Comparison of ENCODE assay signal across 31 cellular contexts in the genomic region with DNA sequence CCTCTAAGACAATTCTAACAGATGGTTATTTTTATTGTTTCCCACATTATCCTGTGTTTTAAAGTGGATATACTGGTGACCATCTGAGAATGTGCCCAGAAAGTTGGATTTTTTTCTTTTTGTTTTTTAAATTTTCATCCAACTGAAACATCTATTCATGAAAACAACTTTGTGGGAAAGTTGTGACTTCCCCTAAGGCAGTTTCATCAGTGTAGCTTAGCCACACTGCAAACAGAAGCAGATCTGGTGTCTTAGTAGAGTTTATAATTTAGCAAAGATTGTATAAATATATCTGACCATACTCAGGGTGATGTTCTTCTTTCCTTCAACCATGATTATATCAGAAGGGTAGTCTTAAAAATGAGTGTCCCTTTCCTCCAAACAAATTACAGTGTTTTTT.
A peak's percentile ranks its signal among the peaks of the same experiment; 100 is the strongest.
DNase-seq lines count a peak whose midpoint lies in the region; ATAC-seq, FAIRE-seq and TF ChIP-seq lines count a peak whose summit lies in the region.
"Had no signal": no experiment of that assay in that cellular context is flagged by ENCODE, and none has a peak within 500 bp of the region (broad histone marks: within the 10 kb centered on the region; RNA-seq: fewer than 3 reads in every experiment).

No MANE protein-coding gene starts in this region.

- H3K27me3 Mint-ChIP-seq in naive thymus-derived CD4-positive, alpha-beta T cell = no peaks in the 10 kb centered on the region

- POLR2A ChIA-PET in GM12878 (lab: Charles Lee) = interaction anchor here (0.5 kb wide), 1 partner anchor 86 kb away, joined by 4 read pairs; no protein-coding TSS in a partner anchor
- POLR2A ChIA-PET in naive thymus-derived CD4-positive, alpha-beta T cell (lab: Charles Lee) = no interaction called here

- no peak for TF ChIP-seq POLR2A in GM12878 (IDR thresholded peaks at IDR 0.05; ENCODE audit: low read depth, low read length)

- no peak for TF ChIP-seq RAD21 in GM12878 (IDR thresholded peaks at IDR 0.05; ENCODE audit: insufficient read depth, low read depth, low read length)

- H3K27ac Mint-ChIP-seq in naive thymus-derived CD4-positive, alpha-beta T cell = no peak overlapping the region
- H3K27ac Mint-ChIP-seq: GM23338 had no signal

- H4K20me1 ChIP-seq in GM12878 (ENCODE audit: control insufficient read depth, insufficient read depth) = no peaks in the 10 kb centered on the region

- TF ChIP-seq EP300 in GM12878 (IDR thresholded peaks at IDR 0.05; ENCODE audit: borderline replicate concordance in 1 of 2, control insufficient read depth in 1 of 2, low read depth in 2 of 2, low read length in 2 of 2) = no peak

- H3K4me1 Mint-ChIP-seq in naive thymus-derived CD4-positive, alpha-beta T cell = peaks cover 0 to 9% (median 4%) of the 10 kb centered on the region in 7 donors

- intact Hi-C loops in GM12878 (cut with micrococcal nuclease; ENCODE audit: unreplicated experiment) = no loop called here
- intact Hi-C loops in naive thymus-derived CD4-positive, alpha-beta T cell (cut with micrococcal nuclease) = no loop called here

- H3K4me3 ChIP-seq in GM12878 = no peak overlapping the region
- no peak overlapping the region for H3K4me3 ChIP-seq in naive thymus-derived CD4-positive, alpha-beta T cell (ENCODE audit: low read length)
- H3K4me3 ChIP-seq: GM23338, PC-9, SJSA1 had no signal

- CTCF ChIA-PET in GM12878 (lab: Yijun Ruan, JAX) = interaction anchor here (0.6 to 0.7 kb wide), 2 partner anchors 12 kb away, joined by 3 read pairs; no protein-coding TSS in a partner anchor
- CTCF ChIA-PET in naive thymus-derived CD4-positive, alpha-beta T cell (lab: Charles Lee) = no interaction called here

- no peak overlapping the region for H3K4me3 Mint-ChIP-seq in naive thymus-derived CD4-positive, alpha-beta T cell
- H3K4me3 Mint-ChIP-seq: CD14-positive monocyte, GM23338, H9 had no signal

- H3K9me3 Mint-ChIP-seq in naive thymus-derived CD4-positive, alpha-beta T cell = peaks cover 0 to 17% (median 0%) of the 10 kb centered on the region in 11 donors
- H3K9me3 Mint-ChIP-seq: GM23338, H9 had no signal

- BruUV-seq in GM12878 (replicated peaks; lab: Mats Ljungman, UMichigan) = no TSS peak

- DNase-seq in D721Med (ENCODE audit: insufficient read length, low spot score) (no peak), GM12878 (ENCODE audit: low read depth, low spot score) (no peak), occipital lobe (lab: John Stamatoyannopoulos, UW) (no peak), NCI-H1436 (lab: John Stamatoyannopoulos, UW) (no peak)
- no peak for DNase-seq in naive thymus-derived CD4-positive, alpha-beta T cell
- DNase-seq in effector CD8-positive, alpha-beta T cell (lab: John Stamatoyannopoulos, UW) = no peak
- DNase-seq: 8988T; ACHN; BE2C; Calu3; DMS153; DND-41; H9; IMR-90; KG1; MV-4-11; NCI-H1105; NCI-H2029; NCI-H446; NCI-H524 treated with DMSO at 0.1 percent for 48 hours; NCI-H774; NK-92 treated with Interleukin-12 subunit alpha and Interleukin-12 subunit beta, amount 100 ng/mL, for 24 hours; PC-9; T-helper 1 cell had no signal

- H3K36me3 ChIP-seq in GM12878 (ENCODE audit: control insufficient read depth in 2 of 2, insufficient read depth in 2 of 2, low read length in 1 of 2) = no peaks in the 10 kb centered on the region
- H3K36me3 ChIP-seq in naive thymus-derived CD4-positive, alpha-beta T cell (ENCODE audit: control insufficient read depth in 2 of 3, insufficient read depth in 3 of 3, low read length in 3 of 3) = no peaks in the 10 kb centered on the region
- H3K36me3 ChIP-seq: BE2C, SJSA1 had no signal

- H3K9me3 ChIP-seq in GM12878 (replicated peaks; ENCODE audit: control insufficient read depth, insufficient read depth, low read length) = no peaks in the 10 kb centered on the region
- no peaks in the 10 kb centered on the region for H3K9me3 ChIP-seq in naive thymus-derived CD4-positive, alpha-beta T cell (ENCODE audit: control insufficient read depth in 2 of 3, low read length in 3 of 3)
- H3K9me3 ChIP-seq: BE2C had no signal

- no peaks in the 10 kb centered on the region for H3K36me3 Mint-ChIP-seq in naive thymus-derived CD4-positive, alpha-beta T cell
- H3K36me3 Mint-ChIP-seq: CD14-positive monocyte had no signal

- H3K79me2 ChIP-seq in GM12878 (ENCODE audit: control insufficient read depth, insufficient read depth, low read length) = no peaks in the 10 kb centered on the region

- SMC1A ChIA-PET in GM12878 (lab: Charles Lee; ENCODE audit: uncharacterized antibody, unreplicated experiment) = interaction anchor here (1.1 to 1.2 kb wide), 3 partner anchors 9 to 17 kb away, joined by 3 to 4 read pairs (median 3); no protein-coding TSS in a partner anchor

- FAIRE-seq in D721Med (lab: Jason Lieb, UNC) (peak; percentile 11), GM12878 (lab: Jason Lieb, UNC) (no peak)
- FAIRE-seq: GM18507 had no signal

- RAD21 ChIA-PET in GM12878 (lab: Charles Lee; ENCODE audit: unreplicated experiment) = no interaction called here

- in situ Hi-C loops in GM12878 (cut with MboI) = no loop called here

- no peak overlapping the region for H3K27ac ChIP-seq in GM12878 (ENCODE audit: control insufficient read depth, insufficient read depth)
- H3K27ac ChIP-seq in naive thymus-derived CD4-positive, alpha-beta T cell (ENCODE audit: low read depth, low read length) = no peak overlapping the region
- H3K27ac ChIP-seq: PC-9, SJSA1 had no signal

- H3K4me2 ChIP-seq in GM12878 (ENCODE audit: control insufficient read depth, insufficient read depth) = no peak overlapping the region
- H3K4me2 ChIP-seq: GM23338, PC-9 had no signal

- TF ChIP-seq CTCF in D721Med (IDR thresholded peaks at IDR 0.05; ENCODE audit: insufficient read depth, missing control alignments) = no peak
- TF ChIP-seq CTCF in GM12878 (IDR thresholded peaks at IDR 0.05 in 2 of 3, conservative IDR thresholded peaks at IDR 0.05 in 1 of 3; ENCODE audit: control insufficient read depth in 2 of 3, extremely low read depth in 1 of 3, insufficient read depth in 1 of 3, low read depth in 3 of 3, low read length in 3 of 3) = no peak

- H3K27me3 ChIP-seq in GM12878 (replicated peaks in 1 of 2; ENCODE audit: control insufficient read depth in 2 of 2, insufficient read depth in 2 of 2, low read length in 1 of 2) = no peaks in the 10 kb centered on the region
- no peaks in the 10 kb centered on the region for H3K27me3 ChIP-seq in naive thymus-derived CD4-positive, alpha-beta T cell (ENCODE audit: control insufficient read depth in 2 of 2, insufficient read depth in 2 of 2, low read length in 2 of 2)
- H3K27me3 ChIP-seq: BE2C, SJSA1 had no signal

- H2AFZ ChIP-seq in GM12878 (ENCODE audit: control insufficient read depth, low read depth, low read length) = no peak overlapping the region
- H2AFZ ChIP-seq: GM23338, PC-9 had no signal

- H3K4me1 ChIP-seq in GM12878 (ENCODE audit: control insufficient read depth, insufficient read depth, low read length) = no peaks in the 10 kb centered on the region
- H3K4me1 ChIP-seq in naive thymus-derived CD4-positive, alpha-beta T cell (ENCODE audit: control insufficient read depth in 2 of 2, insufficient read depth in 2 of 2, low read length in 2 of 2) = no peaks in the 10 kb centered on the region
- H3K4me1 ChIP-seq: BE2C, SJSA1 had no signal

- peak; percentile 28 for ATAC-seq in GM21367 (IDR thresholded peaks at IDR 0.05; ENCODE audit: unreplicated experiment)
- ATAC-seq in HG03432 (IDR thresholded peaks at IDR 0.05; ENCODE audit: unreplicated experiment) = peak; percentile 23
- peak; percentile 42 for ATAC-seq in GM12878
- ATAC-seq in naive thymus-derived CD4-positive, alpha-beta T cell = no peak
- ATAC-seq: GM23338, Right ventricle myocardium inferior had no signal

- no peak overlapping the region for H3K9ac ChIP-seq in GM12878 (ENCODE audit: control insufficient read depth, insufficient read depth, low read length)

TF ChIP-seq in GM12878, 131 proteins besides CTCF, POLR2A, EP300 and RAD21:
- TF ChIP-seq NR2F1 (conservative IDR thresholded peaks at IDR 0.05) = no peak
TF ChIP-seq in GM12878: peak in this region for 0.
